ENCODE assay signal across 2 cellular contexts in genomic region chr17:75815399-75815798, GRCh38.
TF ChIP-seq lines count a peak whose summit lies in the region.

No MANE protein-coding gene starts in this region.

TF ChIP-seq in HEK293, 187 proteins besides CTCF, POLR2A, EP300 and RAD21:
- TF ChIP-seq ZNF629 (tag by site-specific recombination; IDR thresholded peaks at IDR 0.05): no peak
- peak; percentile 89 for TF ChIP-seq ZNF23 (tag by site-specific recombination; IDR thresholded peaks at IDR 0.05; ENCODE audit: borderline replicate concordance)
- TF ChIP-seq ZBTB17 (tag by site-specific recombination; IDR thresholded peaks at IDR 0.05): peak; percentile 82

TF ChIP-seq in endothelial cell of umbilical vein, 7 proteins besides CTCF, POLR2A, EP300 and RAD21:
- TF ChIP-seq MYC (IDR thresholded peaks at IDR 0.05; ENCODE audit: low read depth, low read length): no peak
